Comparison of ENCODE assay signal across 21 cellular contexts in the genomic region with DNA sequence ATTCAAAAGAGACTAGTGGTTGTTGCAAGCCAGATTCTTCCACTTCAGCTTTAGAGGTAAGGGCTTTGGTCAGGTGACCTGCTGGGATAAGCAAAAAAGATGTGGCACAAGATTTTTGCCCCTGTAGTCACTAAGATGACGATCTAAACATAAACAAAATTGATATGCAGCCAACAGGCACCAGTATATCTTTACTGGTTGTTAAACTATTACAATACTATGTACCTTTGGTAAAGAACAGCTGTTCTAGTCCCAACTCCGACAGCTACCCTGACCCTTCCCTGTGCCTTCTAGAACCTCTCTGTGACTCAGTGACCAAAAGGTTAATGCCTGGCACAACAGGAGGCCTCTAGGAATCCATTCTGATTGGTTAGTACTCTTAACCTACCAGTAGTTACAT.
"Had no signal": no experiment of that assay in that cellular context is flagged by ENCODE, and none has a peak within 500 bp of the region (broad histone marks: within the 10 kb centered on the region; RNA-seq: fewer than 3 reads in every experiment).

No MANE protein-coding gene starts in this region.

- H3K27ac ChIP-seq: epithelial cell of prostate, esophagus squamous epithelium, gastrocnemius medialis, heart right ventricle, left lung, lower lobe of right lung had no signal

- H3K4me1 ChIP-seq: gastrocnemius medialis, left lung, lower lobe of right lung had no signal

- DNase-seq: cortex of kidney; effector CD8-positive, alpha-beta T cell; effector memory CD8-positive, alpha-beta T cell; endodermal cell; erythroblast; esophagus squamous epithelium; foreskin fibroblast; foreskin melanocyte; gastrocnemius medialis; glutamatergic neuron; head of caudate nucleus; heart right ventricle; hippocampal formation; left cardiac atrium; left lung; left ventricle myocardium superior; lower lobe of right lung; mesendoderm; midbrain had no signal

- H3K27me3 ChIP-seq: esophagus squamous epithelium, gastrocnemius medialis, heart right ventricle, left lung had no signal

- ATAC-seq: effector memory CD8-positive, alpha-beta T cell; esophagus mucosa; gastrocnemius medialis; heart right ventricle; left cardiac atrium; left lung; left ventricle myocardium superior; lower lobe of right lung had no signal

- H3K36me3 ChIP-seq: gastrocnemius medialis had no signal

- H3K4me3 ChIP-seq: esophagus squamous epithelium, gastrocnemius medialis, heart right ventricle, left lung, lower lobe of right lung had no signal

- H3K9me3 ChIP-seq: esophagus squamous epithelium, gastrocnemius medialis, heart right ventricle, left lung, lower lobe of right lung had no signal
